13 cellular contexts compared by ENCODE assay signal in the genomic region with DNA sequence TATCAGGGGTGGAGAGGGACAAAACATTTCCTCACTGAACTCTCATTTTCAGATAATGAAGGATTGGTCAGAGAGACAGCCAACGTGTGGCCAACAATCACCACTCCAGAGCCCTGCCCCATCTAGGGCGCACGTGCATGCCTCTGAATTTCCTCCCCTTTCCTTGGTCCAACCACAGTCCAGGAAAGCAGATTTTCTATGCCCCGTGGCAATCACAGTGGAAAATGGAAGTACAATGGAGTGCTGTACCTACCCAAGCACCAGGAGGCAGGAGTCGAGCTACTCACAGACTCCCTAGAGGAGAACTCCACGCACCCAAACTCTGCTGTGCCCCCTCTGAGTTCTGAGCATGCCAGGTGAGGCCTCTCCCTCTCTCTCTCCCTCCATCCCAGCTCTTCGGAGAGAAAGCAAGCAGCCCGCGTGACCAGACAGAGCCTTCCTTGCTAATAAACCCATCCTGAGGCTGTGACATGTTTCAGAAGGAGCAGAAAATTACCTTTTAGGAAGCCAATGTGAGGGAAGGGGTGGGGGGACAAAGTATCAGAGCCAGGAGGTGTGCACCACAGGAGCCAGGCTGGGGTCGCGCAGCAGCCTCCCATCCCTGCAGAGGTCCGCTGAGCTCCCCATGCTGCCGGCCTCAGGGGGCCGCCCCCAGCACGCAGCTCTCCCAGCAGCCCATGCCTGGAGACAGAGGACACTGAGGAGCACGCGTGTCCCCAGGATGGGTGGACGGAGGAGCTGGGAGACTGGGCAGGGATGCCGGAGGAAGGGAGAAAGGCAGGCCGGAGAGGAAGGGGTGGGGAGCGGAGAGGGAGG.
A peak's percentile ranks its signal among the peaks of the same experiment; 100 is the strongest.
DNase-seq lines count a peak whose midpoint lies in the region; ATAC-seq, FAIRE-seq and TF ChIP-seq lines count a peak whose summit lies in the region.
"Had no signal": no experiment of that assay in that cellular context is flagged by ENCODE, and none has a peak within 500 bp of the region (broad histone marks: within the 10 kb centered on the region; RNA-seq: fewer than 3 reads in every experiment).

No MANE protein-coding gene starts in this region.

- FAIRE-seq in H54 (lab: Jason Lieb, UNC), result no peak
- FAIRE-seq: GM18507, RCC 7860 had no signal

- peaks cover 4% of the 10 kb centered on the region for H3K36me3 Mint-ChIP-seq in activated naive CD4-positive, alpha-beta T cell treated with anti-CD3 and anti-CD28 coated beads, Interleukin-2, amount 10 ng/mL, durations not matched to agents 7 days and 5 days
- H3K36me3 Mint-ChIP-seq in T-cell, result no peaks in the 10 kb centered on the region
- H3K36me3 Mint-ChIP-seq: naive B cell had no signal

- POLR2A ChIA-PET in T-cell (lab: Charles Lee), result no interaction called here

- peak overlapping the region; percentile 64 for H3K27ac ChIP-seq in temporal lobe (ENCODE audit: low read depth, low read length)

- peak overlapping the region; percentile 98 for H3K27ac Mint-ChIP-seq in activated naive CD4-positive, alpha-beta T cell treated with anti-CD3 and anti-CD28 coated beads, Interleukin-2, amount 10 ng/mL, durations not matched to agents 7 days and 5 days
- H3K27ac Mint-ChIP-seq in T-cell, result peak overlapping the region; percentile 92 to 96

- no peaks in the 10 kb centered on the region for H3K27me3 Mint-ChIP-seq in activated naive CD4-positive, alpha-beta T cell treated with anti-CD3 and anti-CD28 coated beads, Interleukin-2, amount 10 ng/mL, durations not matched to agents 7 days and 5 days
- no peaks in the 10 kb centered on the region for H3K27me3 Mint-ChIP-seq in T-cell
- H3K27me3 Mint-ChIP-seq: naive B cell had no signal

- TF ChIP-seq POLR2A in H54 (IDR thresholded peaks at IDR 0.05; ENCODE audit: low read depth, low read length), result no peak

- CTCF ChIA-PET in activated naive CD4-positive, alpha-beta T cell treated with anti-CD3 and anti-CD28 coated beads, Interleukin-2, amount 10 ng/mL, durations not matched to agents 7 days and 5 days (lab: Charles Lee), result interaction anchor here (0.9 to 5.7 kb wide), 4 partner anchors 30 to 58 kb away, joined by 3 to 78 read pairs (median 8); no protein-coding TSS in a partner anchor
- CTCF ChIA-PET in T-cell (lab: Charles Lee), result interaction anchor here (0.6 to 1.1 kb wide), 2 partner anchors 29 to 57 kb away, joined by 3 read pairs; no protein-coding TSS in a partner anchor

- no peak for DNase-seq in activated naive CD4-positive, alpha-beta T cell treated with anti-CD3 and anti-CD28 coated beads, Interleukin-2, amount 10 ng/mL, durations not matched to agents 7 days and 5 days
- no peak for DNase-seq in activated naive CD4-positive, alpha-beta T cell treated with Interleukin-2 at 50 U/mL for 16 hours
- DNase-seq in T-cell (no peak), dermis blood vessel endothelial cell (peak; percentile 37), T-helper 9 cell (no peak), mucosa of gallbladder (ENCODE audit: low spot score) (no peak), H54 (ENCODE audit: insufficient read length, low spot score) (no peak)
- DNase-seq: AML-193, cortex of kidney, naive B cell had no signal

- peaks cover 49% of the 10 kb centered on the region for H3K4me1 Mint-ChIP-seq in activated naive CD4-positive, alpha-beta T cell treated with anti-CD3 and anti-CD28 coated beads, Interleukin-2, amount 10 ng/mL, durations not matched to agents 7 days and 5 days
- H3K4me1 Mint-ChIP-seq in T-cell, result peaks cover 52 to 63% (median 56%) of the 10 kb centered on the region in 3 donors

- no peaks in the 10 kb centered on the region for H3K9me3 Mint-ChIP-seq in activated naive CD4-positive, alpha-beta T cell treated with anti-CD3 and anti-CD28 coated beads, Interleukin-2, amount 10 ng/mL, durations not matched to agents 7 days and 5 days
- no peaks in the 10 kb centered on the region for H3K9me3 Mint-ChIP-seq in T-cell
- H3K9me3 Mint-ChIP-seq: naive B cell had no signal

- ATAC-seq in T-cell (replicated peaks in 1 of 4), result no peak

- no peak overlapping the region for H3K4me3 Mint-ChIP-seq in activated naive CD4-positive, alpha-beta T cell treated with anti-CD3 and anti-CD28 coated beads, Interleukin-2, amount 10 ng/mL, durations not matched to agents 7 days and 5 days
- peak overlapping the region in 1 of 3 donors; percentile 77 for H3K4me3 Mint-ChIP-seq in T-cell
